27 cellular contexts compared by ENCODE assay signal in the genomic region with DNA sequence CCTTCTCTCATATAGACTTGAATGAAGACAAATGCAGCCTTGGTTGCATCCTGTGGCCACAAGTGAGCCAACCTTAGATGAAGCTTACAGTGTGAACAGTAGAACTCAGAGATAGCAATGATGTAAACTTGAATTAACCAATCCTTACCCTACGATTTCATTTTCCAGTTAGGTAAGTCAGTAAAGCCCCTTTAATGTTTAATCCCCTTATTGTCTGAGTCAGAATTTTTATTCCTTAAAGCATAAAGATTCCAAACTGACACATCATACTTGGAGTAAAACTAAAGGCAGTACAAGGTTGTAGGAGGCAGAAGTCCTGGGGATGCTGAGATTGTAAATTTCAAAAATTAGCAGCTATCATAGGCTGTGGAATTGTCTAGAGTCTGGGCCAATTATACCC.
"Had no signal": no experiment of that assay in that cellular context is flagged by ENCODE, and none has a peak within 500 bp of the region (broad histone marks: within the 10 kb centered on the region; RNA-seq: fewer than 3 reads in every experiment).

No MANE protein-coding gene starts in this region.

- H3K36me3 Mint-ChIP-seq: brain; naive thymus-derived CD4-positive, alpha-beta T cell; stimulated activated naive B cell treated with anti-CD40 and anti-IgM and Interleukin-4, amounts not matched to agents 10 μg/mL and 1 μg/mL and 100 μg/mL, for 72 hours had no signal

- H3K36me3 ChIP-seq: esophagus muscularis mucosa, gastrocnemius medialis, heart left ventricle, lower lobe of right lung, transverse colon had no signal

- FAIRE-seq: urothelium cell line had no signal

- H3K9me3 ChIP-seq: esophagus muscularis mucosa, gastrocnemius medialis, heart left ventricle, lower lobe of right lung, transverse colon had no signal

- DNase-seq: activated CD4-positive, alpha-beta T cell treated with anti-CD3 and anti-CD28 coated beads for 1 hour; activated CD4-positive, alpha-beta T cell treated with anti-CD3 and anti-CD28 coated beads, Interleukin-2, amount 50 U/mL, for 1 hour; activated CD8-positive, alpha-beta T cell treated with anti-CD3 and anti-CD28 coated beads, Interleukin-2, amount 10 ng/mL, durations not matched to agents 7 days and 5 days; activated gamma-delta T cell; activated naive CD4-positive, alpha-beta T cell treated with anti-CD3 and anti-CD28 coated beads, Interleukin-2, amount 50 U/mL, for 16 hours; activated naive CD8-positive, alpha-beta T cell treated with anti-CD3 and anti-CD28 coated beads, Interleukin-2, amount 50 U/mL, for 24 hours; anterior cingulate cortex; caudate nucleus; dermis blood vessel endothelial cell; effector memory CD4-positive, alpha-beta T cell; gastrocnemius medialis; heart left ventricle; islet precursor cell; lower lobe of right lung; naive thymus-derived CD4-positive, alpha-beta T cell; occipital lobe; retina; stimulated activated CD4-positive, alpha-beta T cell treated with anti-CD3 and anti-CD28 coated beads, Interleukin-2, amount 100 ng/mL, for 48 hours; stimulated activated CD8-positive, alpha-beta memory T cell treated with anti-CD3 and anti-CD28 coated beads, Interleukin-4, amount 100 ng/mL, for 48 hours; stimulated activated naive B cell treated with anti-CD40 and anti-IgM and Interleukin-4, amounts not matched to agents 10 μg/mL and 1 μg/mL and 100 μg/mL, for 72 hours; T-helper 9 cell; transverse colon had no signal

- H3K9me3 Mint-ChIP-seq: neural crest cell had no signal

- H3K4me3 Mint-ChIP-seq: activated CD8-positive, alpha-beta T cell treated with anti-CD3 and anti-CD28 coated beads, Interleukin-2, amount 10 ng/mL, durations not matched to agents 7 days and 5 days; activated naive CD8-positive, alpha-beta T cell treated with anti-CD3 and anti-CD28 coated beads, Interleukin-2, amount 50 U/mL, for 24 hours; activated T-helper 1 cell treated with anti-CD3 and anti-CD28 coated beads, Interleukin-12 subunit alpha, Interleukin-12 subunit beta, Interleukin-2, Interleukin-4 antibody, amounts not matched to agents 30 ng/mL and 10 ng/mL and 1 ng/mL, durations not matched to agents 14 hours and 24 hours and 36 hours; brain; naive thymus-derived CD4-positive, alpha-beta T cell; neural crest cell; stimulated activated naive B cell treated with anti-CD40 and anti-IgM and Interleukin-4, amounts not matched to agents 10 μg/mL and 1 μg/mL and 100 μg/mL, for 72 hours had no signal

- H3K4me3 ChIP-seq: esophagus muscularis mucosa, gastrocnemius medialis, heart left ventricle, lower lobe of right lung, transverse colon had no signal

- H3K27me3 Mint-ChIP-seq: activated naive CD8-positive, alpha-beta T cell treated with anti-CD3 and anti-CD28 coated beads, Interleukin-2, amount 50 U/mL, for 24 hours; stimulated activated naive B cell treated with anti-CD40 and anti-IgM and Interleukin-4, amounts not matched to agents 10 μg/mL and 1 μg/mL and 100 μg/mL, for 72 hours had no signal

- H3K4me1 ChIP-seq: esophagus muscularis mucosa, gastrocnemius medialis, heart left ventricle, lower lobe of right lung, transverse colon had no signal

- ATAC-seq: activated CD8-positive, alpha-beta T cell treated with anti-CD3 and anti-CD28 coated beads, Interleukin-2, amount 10 ng/mL, durations not matched to agents 7 days and 5 days; activated naive CD8-positive, alpha-beta T cell treated with anti-CD3 and anti-CD28 coated beads, Interleukin-2, amount 50 U/mL, for 24 hours; gastrocnemius medialis; heart left ventricle; lower lobe of right lung; naive thymus-derived CD4-positive, alpha-beta T cell; stimulated activated naive B cell treated with anti-CD40 and anti-IgM and Interleukin-4, amounts not matched to agents 10 μg/mL and 1 μg/mL and 100 μg/mL, for 72 hours had no signal

- H3K27ac ChIP-seq: esophagus muscularis mucosa, gastrocnemius medialis, heart left ventricle, lower lobe of right lung, transverse colon had no signal

- H3K27me3 ChIP-seq: esophagus muscularis mucosa, gastrocnemius medialis, heart left ventricle, transverse colon had no signal

- H3K4me1 Mint-ChIP-seq: activated naive CD8-positive, alpha-beta T cell treated with anti-CD3 and anti-CD28 coated beads, Interleukin-2, amount 50 U/mL, for 24 hours; naive thymus-derived CD4-positive, alpha-beta T cell; stimulated activated naive B cell treated with anti-CD40 and anti-IgM and Interleukin-4, amounts not matched to agents 10 μg/mL and 1 μg/mL and 100 μg/mL, for 72 hours had no signal

- H3K27ac Mint-ChIP-seq: activated CD8-positive, alpha-beta T cell treated with anti-CD3 and anti-CD28 coated beads, Interleukin-2, amount 10 ng/mL, durations not matched to agents 7 days and 5 days; activated naive CD8-positive, alpha-beta T cell treated with anti-CD3 and anti-CD28 coated beads, Interleukin-2, amount 50 U/mL, for 24 hours; activated T-helper 1 cell treated with anti-CD3 and anti-CD28 coated beads, Interleukin-12 subunit alpha, Interleukin-12 subunit beta, Interleukin-2, Interleukin-4 antibody, amounts not matched to agents 30 ng/mL and 10 ng/mL and 1 ng/mL, durations not matched to agents 14 hours and 24 hours and 36 hours; brain; naive thymus-derived CD4-positive, alpha-beta T cell; stimulated activated naive B cell treated with anti-CD40 and anti-IgM and Interleukin-4, amounts not matched to agents 10 μg/mL and 1 μg/mL and 100 μg/mL, for 72 hours had no signal
